22 cellular contexts compared by ENCODE assay signal in genomic region chr6:133542056-133542821, GRCh38.
DNase-seq lines count a peak whose midpoint lies in the region; ATAC-seq and TF ChIP-seq lines count a peak whose summit lies in the region.
"Had no signal": no experiment of that assay in that cellular context is flagged by ENCODE, and none has a peak within 500 bp of the region (broad histone marks: within the 10 kb centered on the region; RNA-seq: fewer than 3 reads in every experiment).

No MANE protein-coding gene starts in this region.

- peak; percentile 20 for DNase-seq in activated CD4-positive, alpha-beta memory T cell treated with anti-CD3 and anti-CD28 coated beads for 36 hours
- DNase-seq in activated CD4-positive, alpha-beta memory T cell treated with anti-CD3 and anti-CD28 coated beads, Interleukin-2, amount 10 ng/mL, durations not matched to agents 7 days and 5 days, result no peak
- peak; percentile 55 for DNase-seq in PC-3
- no peak for DNase-seq in endothelial cell (ENCODE audit: low spot score)
- peak; percentile 2 for DNase-seq in pulmonary artery endothelial cell (ENCODE audit: low read depth, low spot score)
- no peak for DNase-seq in activated CD4-positive, CD25-positive, alpha-beta regulatory T cell (lab: John Stamatoyannopoulos, UW)
- no peak for DNase-seq in stimulated activated CD4-positive, alpha-beta T cell treated with anti-CD3 and anti-CD28 coated beads, Interleukin-12 subunit alpha, Interleukin-12 subunit beta, amount 100 ng/mL, for 4 hours
- DNase-seq: activated B cell treated with CpG ODN at 0.5 μM for 24 hours, activated gamma-delta T cell treated with Interleukin-2 at 50 U/mL for 16 hours, DMS 273 treated with DMSO at 0.1 percent for 48 hours, GOT3, KBM-7, left colon, NCI-H1092, NCI-H2081, NCI-H524 treated with DMSO at 0.1 percent for 48 hours, SHP77, T-helper 17 cell had no signal

- no peak overlapping the region for H2AFZ ChIP-seq in PC-3 (ENCODE audit: low read length)

- H3K27ac Mint-ChIP-seq in activated CD4-positive, alpha-beta memory T cell treated with anti-CD3 and anti-CD28 coated beads for 36 hours, result no peak overlapping the region
- no peak overlapping the region for H3K27ac Mint-ChIP-seq in activated CD4-positive, alpha-beta memory T cell treated with anti-CD3 and anti-CD28 coated beads, Interleukin-2, amount 10 ng/mL, durations not matched to agents 7 days and 5 days
- peak overlapping the region; percentile 13 for H3K27ac Mint-ChIP-seq in endothelial cell (ENCODE audit: unreplicated experiment)
- H3K27ac Mint-ChIP-seq: activated B cell treated with CpG ODN at 0.5 μM for 24 hours, mesothelial cell of epicardium, T-helper 17 cell had no signal

- H3K27me3 Mint-ChIP-seq in activated CD4-positive, alpha-beta memory T cell treated with anti-CD3 and anti-CD28 coated beads for 36 hours, result peaks cover 13% of the 10 kb centered on the region
- H3K27me3 Mint-ChIP-seq in activated CD4-positive, alpha-beta memory T cell treated with anti-CD3 and anti-CD28 coated beads, Interleukin-2, amount 10 ng/mL, durations not matched to agents 7 days and 5 days, result no peaks in the 10 kb centered on the region
- H3K27me3 Mint-ChIP-seq in endothelial cell (ENCODE audit: unreplicated experiment), result no peaks in the 10 kb centered on the region

- TF ChIP-seq CTCF in PC-3 (conservative IDR thresholded peaks at IDR 0.05; ENCODE audit: low read depth, low read length) (no peak), endothelial cell (IDR thresholded peaks at IDR 0.05; ENCODE audit: unreplicated experiment) (no peak)

- H4K20me1 ChIP-seq in PC-3 (ENCODE audit: low read length), result no peaks in the 10 kb centered on the region
- H4K20me1 ChIP-seq: BLaER1 treated with 17β-estradiol and CSF1 and Interleukin-3, amounts not matched to agents 10 nM and 100 nM had no signal

- intact Hi-C loops in activated CD4-positive, alpha-beta memory T cell treated with anti-CD3 and anti-CD28 coated beads for 36 hours (cut with micrococcal nuclease), result no loop called here
- intact Hi-C loops in PC-3 (cut with micrococcal nuclease), result no loop called here

- ATAC-seq in PC-3, result peak; percentile 61; the same call in 1 of the 2 replicates
- ATAC-seq in GM19467 (IDR thresholded peaks at IDR 0.05; ENCODE audit: unreplicated experiment), result no peak
- ATAC-seq: left colon, T-helper 17 cell had no signal

- no peaks in the 10 kb centered on the region for H3K36me3 ChIP-seq in PC-3 (ENCODE audit: low read depth, low read length)
- H3K36me3 ChIP-seq: BLaER1 treated with 17β-estradiol and CSF1 and Interleukin-3, amounts not matched to agents 10 nM and 100 nM had no signal

- no peaks in the 10 kb centered on the region for H3K79me2 ChIP-seq in PC-3 (ENCODE audit: low read length)

- H3K9me3 ChIP-seq in PC-3 (ENCODE audit: low read length), result no peaks in the 10 kb centered on the region
- H3K9me3 ChIP-seq: BLaER1 treated with 17β-estradiol and CSF1 and Interleukin-3, amounts not matched to agents 10 nM and 100 nM had no signal

- CTCF ChIA-PET in activated CD4-positive, alpha-beta memory T cell treated with anti-CD3 and anti-CD28 coated beads for 36 hours (lab: Charles Lee), result no interaction called here
- CTCF ChIA-PET in activated CD4-positive, alpha-beta memory T cell treated with anti-CD3 and anti-CD28 coated beads, Interleukin-2, amount 10 ng/mL, durations not matched to agents 7 days and 5 days (lab: Charles Lee), result no interaction called here
- CTCF ChIA-PET in PC-3 (lab: Charles Lee), result no interaction called here

- no peak overlapping the region for H3K27ac ChIP-seq in PC-3 (ENCODE audit: low read length)
- H3K27ac ChIP-seq: BLaER1 treated with 17β-estradiol and CSF1 and Interleukin-3, amounts not matched to agents 10 nM and 100 nM had no signal

- BruUV-seq in PC-3 (replicated peaks; lab: Mats Ljungman, UMichigan), result no TSS peak

- POLR2A ChIA-PET in activated CD4-positive, alpha-beta memory T cell treated with anti-CD3 and anti-CD28 coated beads for 36 hours (lab: Charles Lee), result no interaction called here
- POLR2A ChIA-PET in activated CD4-positive, alpha-beta memory T cell treated with anti-CD3 and anti-CD28 coated beads, Interleukin-2, amount 10 ng/mL, durations not matched to agents 7 days and 5 days (lab: Charles Lee), result interaction anchor here (0.6 kb wide), 1 partner anchor 439 kb away, joined by 3 read pairs; no protein-coding TSS in a partner anchor
- POLR2A ChIA-PET in PC-3 (lab: Charles Lee; ENCODE audit: unreplicated experiment), result no interaction called here

- H3K4me1 Mint-ChIP-seq in activated CD4-positive, alpha-beta memory T cell treated with anti-CD3 and anti-CD28 coated beads for 36 hours (ENCODE audit: low read depth), result no peaks in the 10 kb centered on the region
- H3K4me1 Mint-ChIP-seq in activated CD4-positive, alpha-beta memory T cell treated with anti-CD3 and anti-CD28 coated beads, Interleukin-2, amount 10 ng/mL, durations not matched to agents 7 days and 5 days, result no peaks in the 10 kb centered on the region
- H3K4me1 Mint-ChIP-seq in endothelial cell (ENCODE audit: unreplicated experiment), result no peaks in the 10 kb centered on the region
- H3K4me1 Mint-ChIP-seq: activated B cell treated with CpG ODN at 0.5 μM for 24 hours, neural crest cell had no signal

- peak overlapping the region; percentile 26; the same call in 1 of the 2 replicates for H3K4me2 ChIP-seq in PC-3 (ENCODE audit: low read length)
- H3K4me2 ChIP-seq: BLaER1 treated with 17β-estradiol and CSF1 and Interleukin-3, amounts not matched to agents 10 nM and 100 nM had no signal

- no peaks in the 10 kb centered on the region for H3K9me3 Mint-ChIP-seq in activated CD4-positive, alpha-beta memory T cell treated with anti-CD3 and anti-CD28 coated beads for 36 hours
- no peaks in the 10 kb centered on the region for H3K9me3 Mint-ChIP-seq in activated CD4-positive, alpha-beta memory T cell treated with anti-CD3 and anti-CD28 coated beads, Interleukin-2, amount 10 ng/mL, durations not matched to agents 7 days and 5 days
- H3K9me3 Mint-ChIP-seq in endothelial cell (ENCODE audit: unreplicated experiment), result no peaks in the 10 kb centered on the region
- H3K9me3 Mint-ChIP-seq: activated B cell treated with CpG ODN at 0.5 μM for 24 hours, mesothelial cell of epicardium, neural crest cell had no signal

- no peak overlapping the region for H3K4me3 Mint-ChIP-seq in activated CD4-positive, alpha-beta memory T cell treated with anti-CD3 and anti-CD28 coated beads for 36 hours
- no peak overlapping the region for H3K4me3 Mint-ChIP-seq in activated CD4-positive, alpha-beta memory T cell treated with anti-CD3 and anti-CD28 coated beads, Interleukin-2, amount 10 ng/mL, durations not matched to agents 7 days and 5 days
- no peak overlapping the region for H3K4me3 Mint-ChIP-seq in endothelial cell (ENCODE audit: unreplicated experiment)
- H3K4me3 Mint-ChIP-seq: activated B cell treated with CpG ODN at 0.5 μM for 24 hours, mesothelial cell of epicardium, neural crest cell, T-helper 17 cell had no signal

- no peaks in the 10 kb centered on the region for H3K36me3 Mint-ChIP-seq in activated CD4-positive, alpha-beta memory T cell treated with anti-CD3 and anti-CD28 coated beads for 36 hours
- no peaks in the 10 kb centered on the region for H3K36me3 Mint-ChIP-seq in activated CD4-positive, alpha-beta memory T cell treated with anti-CD3 and anti-CD28 coated beads, Interleukin-2, amount 10 ng/mL, durations not matched to agents 7 days and 5 days (ENCODE audit: low read depth)
- H3K36me3 Mint-ChIP-seq in endothelial cell (ENCODE audit: low read depth, unreplicated experiment), result no peaks in the 10 kb centered on the region
- H3K36me3 Mint-ChIP-seq: mesothelial cell of epicardium had no signal

- H3K9me2 ChIP-seq in PC-3 (replicated peaks; ENCODE audit: low read length), result no peaks in the 10 kb centered on the region

- H3K9ac ChIP-seq in PC-3 (ENCODE audit: low read length), result no peak overlapping the region
- H3K9ac ChIP-seq: BLaER1 treated with 17β-estradiol and CSF1 and Interleukin-3, amounts not matched to agents 10 nM and 100 nM had no signal

- H3K4me3 ChIP-seq in PC-3 (ENCODE audit: low read length), result no peak overlapping the region
- H3K4me3 ChIP-seq: BLaER1 treated with 17β-estradiol and CSF1 and Interleukin-3, amounts not matched to agents 10 nM and 100 nM had no signal

- H3K27me3 ChIP-seq in PC-3 (ENCODE audit: low read length), result no peaks in the 10 kb centered on the region
- H3K27me3 ChIP-seq: BLaER1 treated with 17β-estradiol and CSF1 and Interleukin-3, amounts not matched to agents 10 nM and 100 nM had no signal

- no peaks in the 10 kb centered on the region for H3F3A ChIP-seq in PC-3 (ENCODE audit: low read length, unreplicated experiment)

- peaks cover 10% of the 10 kb centered on the region for H3K4me1 ChIP-seq in PC-3 (ENCODE audit: insufficient read depth, low read length)
- H3K4me1 ChIP-seq: BLaER1 treated with 17β-estradiol and CSF1 and Interleukin-3, amounts not matched to agents 10 nM and 100 nM had no signal

Comparison
In these comparisons a context has a peak if more than half of its experiments do, and no peak if none do; other contexts are left out.
1. DNase-seq: peak in activated CD4-positive, alpha-beta memory T cell treated with anti-CD3 and anti-CD28 coated beads for 36 hours (single experiment), PC-3 (single experiment) and pulmonary artery endothelial cell (single experiment); none in activated CD4-positive, alpha-beta memory T cell treated with anti-CD3 and anti-CD28 coated beads, Interleukin-2, amount 10 ng/mL, durations not matched to agents 7 days and 5 days (single experiment), endothelial cell (single experiment), activated CD4-positive, CD25-positive, alpha-beta regulatory T cell (0 of 4) and stimulated activated CD4-positive, alpha-beta T cell treated with anti-CD3 and anti-CD28 coated beads, Interleukin-12 subunit alpha, Interleukin-12 subunit beta, amount 100 ng/mL, for 4 hours (single experiment).